9 cellular contexts compared by ENCODE assay signal in genomic region chr9:105883847-105884246, GRCh38.
DNase-seq lines count a peak whose midpoint lies in the region; ATAC-seq and TF ChIP-seq lines count a peak whose summit lies in the region.
"Had no signal": no experiment of that assay in that cellular context is flagged by ENCODE, and none has a peak within 500 bp of the region (broad histone marks: within the 10 kb centered on the region; RNA-seq: fewer than 3 reads in every experiment).

No MANE protein-coding gene starts in this region.

- no peaks in the 10 kb centered on the region for H3K36me3 Mint-ChIP-seq in naive thymus-derived CD8-positive, alpha-beta T cell

- H3K9me3 Mint-ChIP-seq in naive thymus-derived CD8-positive, alpha-beta T cell, result no peaks in the 10 kb centered on the region

- no peaks in the 10 kb centered on the region for H3K9me3 ChIP-seq in tibial artery
- H3K9me3 ChIP-seq: neutrophil had no signal

- in situ Hi-C loops in GM13977 (cut with MboI; ENCODE audit: low pct_unique_long_range_greater_than_20kb, low sequenced_read_pairs, unreplicated experiment), result no loop called here
- in situ Hi-C loops in G401 (cut with HindIII; ENCODE audit: low sequenced_read_pairs), result no loop called here

- TF ChIP-seq CTCF in GM13977 (IDR thresholded peaks at IDR 0.05; ENCODE audit: extremely low read depth, insufficient read depth, missing control alignments), result no peak
- no peak for TF ChIP-seq CTCF in tibial artery (IDR thresholded peaks at IDR 0.05)

- no peak overlapping the region for H3K4me3 Mint-ChIP-seq in naive thymus-derived CD8-positive, alpha-beta T cell

- no peak overlapping the region for H3K4me3 ChIP-seq in tibial artery

- H3K27me3 Mint-ChIP-seq in naive thymus-derived CD8-positive, alpha-beta T cell, result peaks cover 0 to 20% (median 3%) of the 10 kb centered on the region in 5 donors

- ATAC-seq in GM19463 (IDR thresholded peaks at IDR 0.05; ENCODE audit: unreplicated experiment) (peak; percentile 91), HG03097 (IDR thresholded peaks at IDR 0.05; ENCODE audit: low FRiP score, unreplicated experiment) (peak; percentile 87)
- ATAC-seq in naive thymus-derived CD8-positive, alpha-beta T cell, result no peak

- peaks cover 5 to 21% (median 9%) of the 10 kb centered on the region in 4 donors for H3K4me1 Mint-ChIP-seq in naive thymus-derived CD8-positive, alpha-beta T cell

- H3K4me1 ChIP-seq in tibial artery, result no peaks in the 10 kb centered on the region

- no peaks in the 10 kb centered on the region for H3K27me3 ChIP-seq in tibial artery
- H3K27me3 ChIP-seq: neutrophil had no signal

- POLR2A ChIA-PET in naive thymus-derived CD8-positive, alpha-beta T cell (lab: Charles Lee), result no interaction called here

- no peaks in the 10 kb centered on the region for H3K36me3 ChIP-seq in tibial artery
- H3K36me3 ChIP-seq: neutrophil had no signal

- H3K27ac Mint-ChIP-seq in naive thymus-derived CD8-positive, alpha-beta T cell, result no peak overlapping the region

- DNase-seq in GM13977 (ENCODE audit: low spot score) (peak; percentile 25), SKM-1 (lab: John Stamatoyannopoulos, UW; ENCODE audit: unreplicated experiment) (peak; percentile 21), tibial artery (no peak), G401 (ENCODE audit: low spot score) (no peak), COLO829 (ENCODE audit: low spot score) (no peak)
- no peak for DNase-seq in naive thymus-derived CD8-positive, alpha-beta T cell

- intact Hi-C loops in tibial artery (cut with DNase I; ENCODE audit: low total_unique reads), result loop anchor here (5.0 kb wide), 1 partner anchor 272 kb away; no protein-coding TSS in a partner anchor

- H3K27ac ChIP-seq in tibial artery, result no peak overlapping the region
- H3K27ac ChIP-seq: neutrophil had no signal

Comparison
In these comparisons a context has a peak if more than half of its experiments do, and no peak if none do; other contexts are left out.
1. DNase-seq: peak in GM13977 (single experiment) and SKM-1 (single experiment); none in tibial artery (0 of 2), naive thymus-derived CD8-positive, alpha-beta T cell (0 of 10), G401 (single experiment) and COLO829 (single experiment).
2. ATAC-seq: peak in GM19463 (single experiment) and HG03097 (single experiment); none in naive thymus-derived CD8-positive, alpha-beta T cell (0 of 2).